Comparison of ENCODE assay signal across 24 cellular contexts in the genomic region with DNA sequence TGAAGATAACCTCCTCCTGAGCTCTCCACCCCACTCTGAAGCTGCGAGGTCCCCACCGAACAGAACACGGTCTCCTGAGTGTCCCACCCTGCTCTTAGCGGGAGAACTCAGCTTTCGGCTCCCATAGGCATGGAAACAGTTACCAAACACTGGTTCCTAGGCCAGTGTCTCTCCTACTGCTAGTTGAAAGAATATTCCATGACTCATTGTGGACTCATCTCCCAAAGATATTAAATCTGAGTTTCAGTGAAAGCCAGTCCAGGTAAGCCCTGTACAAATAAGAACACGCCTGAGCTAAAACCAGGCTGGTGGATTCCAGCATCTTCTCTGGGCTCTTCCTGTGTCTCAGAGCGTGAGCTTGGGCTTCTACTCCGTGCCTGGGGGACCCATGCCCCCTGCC.
DNase-seq lines count a peak whose midpoint lies in the region; ATAC-seq, FAIRE-seq and TF ChIP-seq lines count a peak whose summit lies in the region.
"Had no signal": no experiment of that assay in that cellular context is flagged by ENCODE, and none has a peak within 500 bp of the region (broad histone marks: within the 10 kb centered on the region; RNA-seq: fewer than 3 reads in every experiment).

No MANE protein-coding gene starts in this region.

- H3F3A ChIP-seq in GM23338 (replicated peaks; ENCODE audit: low read depth) = no peaks in the 10 kb centered on the region

- H4K8ac ChIP-seq in mesenchymal stem cell (ENCODE audit: low read length) = no peak overlapping the region

- no peak for TF ChIP-seq CTCF in GM23338 (conservative IDR thresholded peaks at IDR 0.05; ENCODE audit: low read depth in 2 of 2)
- no peak for TF ChIP-seq CTCF in K562 (IDR thresholded peaks at IDR 0.05 in 2 of 3, conservative IDR thresholded peaks at IDR 0.05 in 1 of 3; ENCODE audit: insufficient read depth in 2 of 3, low read depth in 1 of 3, low read length in 3 of 3)

- intact Hi-C loops in K562 (cut with micrococcal nuclease) = loop anchor here (5.0 kb wide), 1 partner anchor 445 kb away; no protein-coding TSS in a partner anchor

- no peaks in the 10 kb centered on the region for H3K36me3 ChIP-seq in GM23338 (ENCODE audit: insufficient read depth)
- no peaks in the 10 kb centered on the region for H3K36me3 ChIP-seq in K562 (ENCODE audit: control insufficient read depth, insufficient read depth, low read length)
- H3K36me3 ChIP-seq in mesenchymal stem cell (ENCODE audit: control insufficient read depth in 1 of 2, insufficient read depth in 2 of 2, low read depth in 1 of 2, low read length in 2 of 2) = no peaks in the 10 kb centered on the region
- H3K36me3 ChIP-seq: gastrocnemius medialis, neutrophil, SJCRH30 had no signal

- no peaks in the 10 kb centered on the region for H3K79me2 ChIP-seq in GM23338 (replicated peaks; ENCODE audit: insufficient read depth)
- H3K79me2 ChIP-seq in K562 (ENCODE audit: control insufficient read depth, insufficient read depth, low read length) = no peaks in the 10 kb centered on the region

- H3K4me1 ChIP-seq in GM23338 (ENCODE audit: insufficient read depth) = no peaks in the 10 kb centered on the region
- H3K4me1 ChIP-seq in K562 (replicated peaks in 1 of 2; ENCODE audit: control insufficient read depth in 2 of 2, insufficient read depth in 2 of 2, low read length in 2 of 2) = no peaks in the 10 kb centered on the region
- peaks cover 3% of the 10 kb centered on the region for H3K4me1 ChIP-seq in mesenchymal stem cell (ENCODE audit: control insufficient read depth, insufficient read depth, low read depth, low read length)
- H3K4me1 ChIP-seq: gastrocnemius medialis, SJCRH30 had no signal

- H3K79me1 ChIP-seq in mesenchymal stem cell (replicated peaks; ENCODE audit: low read length, poor library complexity, severe bottlenecking) = no peaks in the 10 kb centered on the region

- H2AFZ ChIP-seq in GM23338 = no peak overlapping the region
- H2AFZ ChIP-seq in K562 (ENCODE audit: low read depth, low read length) = no peak overlapping the region
- no peak overlapping the region for H2AFZ ChIP-seq in mesenchymal stem cell (ENCODE audit: low read depth, low read length)

- H3K9ac ChIP-seq in K562 (ENCODE audit: insufficient read depth in 1 of 2, low read depth in 2 of 2, low read length in 2 of 2) (no peak overlapping the region), mesenchymal stem cell (ENCODE audit: low read length) (peak overlapping the region; percentile 42)

- no peak overlapping the region for H3K4me3 Mint-ChIP-seq in GM23338
- no peak overlapping the region for H3K4me3 Mint-ChIP-seq in natural killer cell treated with Interleukin-12 subunit alpha and Interleukin-12 subunit beta and Interleukin-15 and Interleukin-18, amount 100 ng/mL, for 72 hours
- H3K4me3 Mint-ChIP-seq: activated naive CD4-positive, alpha-beta T cell treated with anti-CD3 and anti-CD28 coated beads, Interleukin-2, amount 10 ng/mL, durations not matched to agents 7 days and 5 days; CD4-positive, alpha-beta memory T cell; IgD-negative memory B cell; T-helper 1 cell treated with Interleukin-12 subunit alpha and Interleukin-12 subunit beta and Interleukin-4 antibody, amounts not matched to agents 30 μg/mL and 1 μg/mL, for 36 hours had no signal

- CTCF ChIA-PET in K562 (lab: Yijun Ruan, JAX; ENCODE audit: low intra/inter-chr PET ratio) = no interaction called here

- no TSS peak for BruUV-seq in K562 (replicated peaks; lab: Mats Ljungman, UMichigan)

- H3K4me2 ChIP-seq in GM23338 = no peak overlapping the region
- no peak overlapping the region for H3K4me2 ChIP-seq in K562 (ENCODE audit: insufficient read depth, low read length)
- no peak overlapping the region for H3K4me2 ChIP-seq in mesenchymal stem cell (ENCODE audit: low read length, poor library complexity, severe bottlenecking)
- H3K4me2 ChIP-seq: smooth muscle cell had no signal

- ATAC-seq in GM23338 = no peak
- no peak for ATAC-seq in K562
- ATAC-seq in HG03280 (IDR thresholded peaks at IDR 0.05; ENCODE audit: unreplicated experiment) = no peak
- ATAC-seq in natural killer cell treated with Interleukin-12 subunit alpha and Interleukin-12 subunit beta and Interleukin-15 and Interleukin-18, amount 100 ng/mL, for 72 hours = no peak
- no peak for ATAC-seq in GM18519 (IDR thresholded peaks at IDR 0.05; ENCODE audit: low FRiP score, unreplicated experiment)
- ATAC-seq: gastrocnemius medialis had no signal

- no peak overlapping the region for H2BK15ac ChIP-seq in mesenchymal stem cell (ENCODE audit: low read depth, poor library complexity, severe bottlenecking)

- H4K20me1 ChIP-seq in GM23338 (replicated peaks; ENCODE audit: insufficient read depth) (no peaks in the 10 kb centered on the region), K562 (replicated peaks; ENCODE audit: control insufficient read depth, insufficient read depth, low read length) (peaks cover 3% of the 10 kb centered on the region; the same call in 1 of the 2 replicates)

- no peak overlapping the region for H3K4ac ChIP-seq in mesenchymal stem cell (ENCODE audit: low read depth in 1 of 2, low read length in 2 of 2)

- no peak overlapping the region for H3K14ac ChIP-seq in mesenchymal stem cell (ENCODE audit: low read length in 2 of 2)

- no peak for TF ChIP-seq EP300 in K562 (IDR thresholded peaks at IDR 0.05; ENCODE audit: low read length)

- TF ChIP-seq POLR2A in K562 (conservative IDR thresholded peaks at IDR 0.05) = no peak

- peaks cover 9% of the 10 kb centered on the region for H3K27me3 Mint-ChIP-seq in GM23338 (ENCODE audit: insufficient read depth, low read depth, poor library complexity)
- peaks cover 8 to 11% of the 10 kb centered on the region in 2 donors for H3K27me3 Mint-ChIP-seq in natural killer cell treated with Interleukin-12 subunit alpha and Interleukin-12 subunit beta and Interleukin-15 and Interleukin-18, amount 100 ng/mL, for 72 hours

- in situ Hi-C loops in K562 (cut with MboI) = no loop called here

- TF ChIP-seq RAD21 in K562 (CRISPR knock-in tag; conservative IDR thresholded peaks at IDR 0.05 in 1 of 2, IDR thresholded peaks at IDR 0.05 in 1 of 2) = no peak

- peak overlapping the region; percentile 55; the same call in 1 of the 2 replicates for H3K27ac Mint-ChIP-seq in GM23338
- no peak overlapping the region for H3K27ac Mint-ChIP-seq in natural killer cell treated with Interleukin-12 subunit alpha and Interleukin-12 subunit beta and Interleukin-15 and Interleukin-18, amount 100 ng/mL, for 72 hours
- H3K27ac Mint-ChIP-seq: activated naive CD4-positive, alpha-beta T cell treated with anti-CD3 and anti-CD28 coated beads, Interleukin-2, amount 10 ng/mL, durations not matched to agents 7 days and 5 days; CD4-positive, alpha-beta memory T cell; IgD-negative memory B cell; T-helper 1 cell treated with Interleukin-12 subunit alpha and Interleukin-12 subunit beta and Interleukin-4 antibody, amounts not matched to agents 30 μg/mL and 1 μg/mL, for 36 hours had no signal

- H3K9me2 ChIP-seq in GM23338 (ENCODE audit: insufficient read depth) = 0 out of 2 replicates have a peak, but pooled peaks cover 2% of the 10 kb centered on the region

- H4K91ac ChIP-seq in mesenchymal stem cell (ENCODE audit: low read length) = no peak overlapping the region

- no peak overlapping the region for H3K18ac ChIP-seq in mesenchymal stem cell (ENCODE audit: low read depth in 1 of 2, low read length in 2 of 2)

- no peaks in the 10 kb centered on the region for H3K36me3 Mint-ChIP-seq in GM23338 (ENCODE audit: low read depth)
- H3K36me3 Mint-ChIP-seq in natural killer cell treated with Interleukin-12 subunit alpha and Interleukin-12 subunit beta and Interleukin-15 and Interleukin-18, amount 100 ng/mL, for 72 hours = no peaks in the 10 kb centered on the region
- H3K36me3 Mint-ChIP-seq: activated naive CD4-positive, alpha-beta T cell treated with anti-CD3 and anti-CD28 coated beads, Interleukin-2, amount 10 ng/mL, durations not matched to agents 7 days and 5 days; CD4-positive, alpha-beta memory T cell; IgD-negative memory B cell had no signal

- H3K9me3 ChIP-seq in K562 (replicated peaks; ENCODE audit: control insufficient read depth, insufficient read depth, low read depth, low read length) = no peaks in the 10 kb centered on the region
- H3K9me3 ChIP-seq in mesenchymal stem cell (ENCODE audit: control insufficient read depth, low read length) = no peaks in the 10 kb centered on the region
- H3K9me3 ChIP-seq: gastrocnemius medialis, neutrophil had no signal

- H3K4me3 ChIP-seq in GM23338 (no peak overlapping the region), K562 (no peak overlapping the region), mesenchymal stem cell (ENCODE audit: insufficient read depth in 1 of 2, low read depth in 1 of 2, low read length in 2 of 2) (no peak overlapping the region)
- H3K4me3 ChIP-seq: gastrocnemius medialis, SJCRH30, smooth muscle cell had no signal

- FAIRE-seq in K562 (lab: Jason Lieb, UNC) = no peak
- FAIRE-seq: GM12891, GM19239, islet of Langerhans had no signal

- DNase-seq in GM23338 (ENCODE audit: low spot score) (no peak), M059J (ENCODE audit: low read depth) (peak; percentile 38), K562 (ENCODE audit: extremely low read depth in 1 of 4, low spot score in 3 of 4) (no peak), mesenchymal stem cell (no peak)
- DNase-seq in natural killer cell treated with Interleukin-12 subunit alpha and Interleukin-12 subunit beta and Interleukin-15 and Interleukin-18, amount 100 ng/mL, for 72 hours (ENCODE audit: low spot score) = no peak
- DNase-seq: activated CD4-positive, alpha-beta T cell treated with anti-CD3 and anti-CD28 coated beads for 48 hours; activated naive CD4-positive, alpha-beta T cell treated with anti-CD3 and anti-CD28 coated beads, Interleukin-2, amount 10 ng/mL, durations not matched to agents 7 days and 5 days; caudate nucleus; CD4-positive, alpha-beta memory T cell; gastrocnemius medialis; hypothalamus; NCI-H1694 treated with DMSO at 0.1 percent for 48 hours; SJCRH30; stimulated activated CD4-positive, alpha-beta T cell treated with anti-CD3 and anti-CD28 coated beads, Interleukin-2, amount 100 ng/mL, for 48 hours; stimulated activated naive CD4-positive, alpha-beta T cell had no signal

- no peak overlapping the region for H2BK5ac ChIP-seq in mesenchymal stem cell (ENCODE audit: low read depth, low read length, poor library complexity, severe bottlenecking)

- no peak overlapping the region for H3K27ac ChIP-seq in GM23338 (ENCODE audit: low read depth)
- no peak overlapping the region for H3K27ac ChIP-seq in K562 (ENCODE audit: extremely low read depth, low read depth, low read length)
- no peak overlapping the region for H3K27ac ChIP-seq in mesenchymal stem cell (ENCODE audit: low read length, poor library complexity, severe bottlenecking)
- H3K27ac ChIP-seq: gastrocnemius medialis, neutrophil, SJCRH30 had no signal

- no peaks in the 10 kb centered on the region for H3K4me1 Mint-ChIP-seq in GM23338
- H3K4me1 Mint-ChIP-seq in natural killer cell treated with Interleukin-12 subunit alpha and Interleukin-12 subunit beta and Interleukin-15 and Interleukin-18, amount 100 ng/mL, for 72 hours (ENCODE audit: low read depth in 2 of 2) = no peaks in the 10 kb centered on the region
- H3K4me1 Mint-ChIP-seq: activated naive CD4-positive, alpha-beta T cell treated with anti-CD3 and anti-CD28 coated beads, Interleukin-2, amount 10 ng/mL, durations not matched to agents 7 days and 5 days; CD4-positive, alpha-beta memory T cell had no signal

- H3K9me3 Mint-ChIP-seq in GM23338 = no peaks in the 10 kb centered on the region
- H3K9me3 Mint-ChIP-seq in natural killer cell treated with Interleukin-12 subunit alpha and Interleukin-12 subunit beta and Interleukin-15 and Interleukin-18, amount 100 ng/mL, for 72 hours = no peaks in the 10 kb centered on the region
- H3K9me3 Mint-ChIP-seq: activated naive CD4-positive, alpha-beta T cell treated with anti-CD3 and anti-CD28 coated beads, Interleukin-2, amount 10 ng/mL, durations not matched to agents 7 days and 5 days; CD4-positive, alpha-beta memory T cell; IgD-negative memory B cell; T-helper 1 cell treated with Interleukin-12 subunit alpha and Interleukin-12 subunit beta and Interleukin-4 antibody, amounts not matched to agents 30 μg/mL and 1 μg/mL, for 36 hours had no signal

- POLR2A ChIA-PET in K562 (lab: Yijun Ruan, JAX) = interaction anchor here (0.9 to 1.6 kb wide), 2 partner anchors 9 to 158 kb away, joined by 4 to 5 read pairs; no protein-coding TSS in a partner anchor

- no peaks in the 10 kb centered on the region for H3K27me3 ChIP-seq in GM23338 (ENCODE audit: insufficient read depth)
- H3K27me3 ChIP-seq in K562 (ENCODE audit: control insufficient read depth in 2 of 2, insufficient read depth in 2 of 2, low read length in 2 of 2) = peaks cover 27 to 33% of the 10 kb centered on the region in 2 experiments
- H3K27me3 ChIP-seq in mesenchymal stem cell (ENCODE audit: control insufficient read depth in 1 of 2, insufficient read depth in 1 of 2, low read length in 2 of 2) = peaks cover 16 to 40% of the 10 kb centered on the region in 2 experiments
- H3K27me3 ChIP-seq: neutrophil, SJCRH30 had no signal

- no peak overlapping the region for H2BK12ac ChIP-seq in mesenchymal stem cell (ENCODE audit: low read length in 2 of 2)

- H3K9me1 ChIP-seq in K562 (ENCODE audit: control insufficient read depth, insufficient read depth, low read length) = no peaks in the 10 kb centered on the region

- no peak overlapping the region for H2BK120ac ChIP-seq in mesenchymal stem cell (ENCODE audit: low read depth, low read length)

- WGBS in K562 (ENCODE audit: insufficient coverage, low coverage, missing lambda C conversion rate) = under 1% methylated on average over 8 of the region's 8 CpGs
- WGBS in mesenchymal stem cell = 76% methylated on average over 8 of the region's 8 CpGs

- no peak overlapping the region for H3K23ac ChIP-seq in mesenchymal stem cell (ENCODE audit: low read length in 2 of 2)

- H2AK5ac ChIP-seq in mesenchymal stem cell (ENCODE audit: low read length, severe bottlenecking) = no peak overlapping the region
